25 cellular contexts compared by ENCODE assay signal in the genomic region with DNA sequence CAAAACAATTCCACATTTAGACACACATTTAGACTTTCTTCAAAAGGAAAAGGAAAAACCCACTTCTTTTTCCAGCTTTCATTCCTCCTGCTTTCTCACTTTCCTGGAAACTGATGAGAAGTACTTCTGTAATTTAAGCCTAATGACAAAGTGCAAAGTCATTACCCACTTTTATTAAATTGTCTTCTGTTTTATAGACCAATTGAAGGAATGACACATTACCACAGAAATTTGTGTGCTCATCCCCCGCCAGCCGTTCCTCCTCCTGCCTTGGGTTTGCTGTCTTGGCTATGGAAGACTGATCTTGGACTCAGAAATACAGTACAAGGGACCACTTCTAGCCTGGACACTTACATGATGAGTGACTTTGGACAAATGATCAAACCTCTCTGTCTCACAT.
"Had no signal": no experiment of that assay in that cellular context is flagged by ENCODE, and none has a peak within 500 bp of the region (broad histone marks: within the 10 kb centered on the region; RNA-seq: fewer than 3 reads in every experiment).

No MANE protein-coding gene starts in this region.

- H3K9me3 Mint-ChIP-seq: activated T-helper 1 cell treated with anti-CD3 and anti-CD28 coated beads, Interleukin-12 subunit alpha, Interleukin-12 subunit beta, Interleukin-2, Interleukin-4 antibody, amounts not matched to agents 30 ng/mL and 10 ng/mL and 1 ng/mL, durations not matched to agents 14 hours and 24 hours and 36 hours had no signal

- DNase-seq: activated CD4-positive, alpha-beta T cell treated with anti-CD3 and anti-CD28 coated beads, Interleukin-2, amount 50 U/mL, for 1 hour; activated CD4-positive, CD25-positive, alpha-beta regulatory T cell treated with anti-CD3 and anti-CD28 coated beads, Interleukin-2, amount 50 U/mL, for 72 hours; activated CD8-positive, alpha-beta T cell treated with anti-CD3 and anti-CD28 coated beads, Interleukin-2, amount 10 ng/mL, durations not matched to agents 7 days and 5 days; activated gamma-delta T cell; cortex of kidney; erythroblast; foreskin melanocyte; glutamatergic neuron; immature natural killer cell; lower lobe of right lung; naive thymus-derived CD4-positive, alpha-beta T cell; retina; sigmoid colon; stimulated activated CD4-positive, alpha-beta T cell treated with anti-CD3 and anti-CD28 coated beads, Interleukin-4, amount 100 ng/mL, for 1 hour; stimulated activated naive CD4-positive, alpha-beta T cell; WERI-Rb-1 had no signal

- H3K79me2 ChIP-seq: hepatocyte had no signal

- H3K4me2 ChIP-seq: hepatocyte had no signal

- H3K27me3 ChIP-seq: cardiac muscle cell, hepatocyte, sigmoid colon had no signal

- H3K36me3 ChIP-seq: cardiac muscle cell, lower lobe of right lung, sigmoid colon, thoracic aorta, WERI-Rb-1 had no signal

- H3K4me3 ChIP-seq: cardiac muscle cell, hepatocyte, lower lobe of right lung, sigmoid colon, thoracic aorta had no signal

- H3K27ac ChIP-seq: cardiac muscle cell, hepatocyte, lower lobe of right lung, sigmoid colon, thoracic aorta, WERI-Rb-1 had no signal

- H3K27me3 Mint-ChIP-seq: naive thymus-derived CD4-positive, alpha-beta T cell had no signal

- H3K4me1 ChIP-seq: lower lobe of right lung, sigmoid colon had no signal

- H3K4me3 Mint-ChIP-seq: activated CD8-positive, alpha-beta T cell treated with anti-CD3 and anti-CD28 coated beads, Interleukin-2, amount 10 ng/mL, durations not matched to agents 7 days and 5 days; activated naive CD4-positive, alpha-beta T cell treated with anti-CD3 and anti-CD28 coated beads, Interleukin-2, amount 50 U/mL, for 24 hours; activated T-helper 1 cell treated with anti-CD3 and anti-CD28 coated beads, Interleukin-12 subunit alpha, Interleukin-12 subunit beta, Interleukin-2, Interleukin-4 antibody, amounts not matched to agents 30 ng/mL and 10 ng/mL and 1 ng/mL, durations not matched to agents 14 hours and 24 hours and 36 hours; immature natural killer cell; naive thymus-derived CD4-positive, alpha-beta T cell; neural crest cell; type B pancreatic cell had no signal

- H3K27ac Mint-ChIP-seq: activated CD8-positive, alpha-beta T cell treated with anti-CD3 and anti-CD28 coated beads, Interleukin-2, amount 10 ng/mL, durations not matched to agents 7 days and 5 days; activated naive CD4-positive, alpha-beta T cell treated with anti-CD3 and anti-CD28 coated beads, Interleukin-2, amount 50 U/mL, for 24 hours; activated T-helper 1 cell treated with anti-CD3 and anti-CD28 coated beads, Interleukin-12 subunit alpha, Interleukin-12 subunit beta, Interleukin-2, Interleukin-4 antibody, amounts not matched to agents 30 ng/mL and 10 ng/mL and 1 ng/mL, durations not matched to agents 14 hours and 24 hours and 36 hours; immature natural killer cell; type B pancreatic cell had no signal

- H2AFZ ChIP-seq: hepatocyte had no signal

- H3K4me1 Mint-ChIP-seq: activated naive CD4-positive, alpha-beta T cell treated with anti-CD3 and anti-CD28 coated beads, Interleukin-2, amount 50 U/mL, for 24 hours; immature natural killer cell; naive thymus-derived CD4-positive, alpha-beta T cell had no signal

- H3K9me3 ChIP-seq: lower lobe of right lung, thoracic aorta had no signal

- H3K36me3 Mint-ChIP-seq: activated naive CD4-positive, alpha-beta T cell treated with anti-CD3 and anti-CD28 coated beads, Interleukin-2, amount 50 U/mL, for 24 hours; immature natural killer cell; naive thymus-derived CD4-positive, alpha-beta T cell; type B pancreatic cell had no signal

- FAIRE-seq: endometrium, TTC549 had no signal
